23 cellular contexts compared by ENCODE assay signal in genomic region chr17:73497721-73498120, GRCh38.
DNase-seq lines count a peak whose midpoint lies in the region; FAIRE-seq and TF ChIP-seq lines count a peak whose summit lies in the region.
"Had no signal": no experiment of that assay in that cellular context is flagged by ENCODE, and none has a peak within 500 bp of the region (broad histone marks: within the 10 kb centered on the region; RNA-seq: fewer than 3 reads in every experiment).

No MANE protein-coding gene starts in this region.

- peaks cover 37% of the 10 kb centered on the region for H3K4me1 Mint-ChIP-seq in neural progenitor cell
- H3K4me1 Mint-ChIP-seq: CD14-positive monocyte; CD8-positive, alpha-beta memory T cell had no signal

- H3K27me3 Mint-ChIP-seq in neural progenitor cell (ENCODE audit: insufficient read depth, low read depth): peaks cover 5% of the 10 kb centered on the region
- H3K27me3 Mint-ChIP-seq: CD4-positive, alpha-beta T cell had no signal

- H3K79me2 ChIP-seq in neural progenitor cell (ENCODE audit: low read depth): no peaks in the 10 kb centered on the region

- peak overlapping the region; percentile 73 for H3K27ac Mint-ChIP-seq in neural progenitor cell
- H3K27ac Mint-ChIP-seq: CD4-positive, alpha-beta T cell; CD8-positive, alpha-beta memory T cell; GM23338; H9 had no signal

- TF ChIP-seq CTCF in kidney (IDR thresholded peaks at IDR 0.05; ENCODE audit: borderline replicate concordance, extremely low read depth, insufficient read depth) (no peak), neural progenitor cell (IDR thresholded peaks at IDR 0.05) (no peak), spleen (IDR thresholded peaks at IDR 0.05 in 8 of 11, conservative IDR thresholded peaks at IDR 0.05 in 3 of 11) (no peak)

- no peak overlapping the region for H3K4me3 Mint-ChIP-seq in neural progenitor cell
- H3K4me3 Mint-ChIP-seq: CD14-positive monocyte; CD4-positive, alpha-beta T cell; CD8-positive, alpha-beta memory T cell; GM23338; H9 had no signal

- H3K36me3 Mint-ChIP-seq in neural progenitor cell: peaks cover 6% of the 10 kb centered on the region
- H3K36me3 Mint-ChIP-seq: CD14-positive monocyte had no signal

- no peaks in the 10 kb centered on the region for H3K9me3 Mint-ChIP-seq in neural progenitor cell
- H3K9me3 Mint-ChIP-seq: CD4-positive, alpha-beta T cell; CD8-positive, alpha-beta memory T cell; GM23338; H9 had no signal

- no peak overlapping the region for H3K27ac ChIP-seq in kidney (ENCODE audit: low read depth in 2 of 2, low read length in 2 of 2)
- H3K27ac ChIP-seq in neural progenitor cell: no peak overlapping the region
- H3K27ac ChIP-seq in spleen: no peak overlapping the region
- H3K27ac ChIP-seq: A549; BLaER1 treated with 17β-estradiol and CSF1 and Interleukin-3, amounts not matched to agents 10 nM and 100 nM had no signal

- H3K9ac ChIP-seq in kidney (ENCODE audit: low read length in 2 of 2): no peak overlapping the region
- no peak overlapping the region for H3K9ac ChIP-seq in neural progenitor cell
- H3K9ac ChIP-seq: BLaER1 treated with 17β-estradiol and CSF1 and Interleukin-3, amounts not matched to agents 10 nM and 100 nM had no signal

- DNase-seq in kidney (peak; percentile 15), neural progenitor cell (ENCODE audit: low spot score) (no peak), spleen (peak; percentile 53), COR-L47 (lab: John Stamatoyannopoulos, UW) (no peak), NCI-H187 (lab: John Stamatoyannopoulos, UW) (no peak)
- no peak for DNase-seq in effector CD8-positive, alpha-beta T cell (lab: John Stamatoyannopoulos, UW)
- DNase-seq: 8988T; ACHN; AML-193; BE2C; Calu3; CD4-positive, alpha-beta T cell; CD8-positive, alpha-beta memory T cell; DMS53; DMS79 treated with DMSO at 0.1 percent for 48 hours; GF-D8; H9 had no signal

- H3K4me2 ChIP-seq in neural progenitor cell: no peak overlapping the region
- H3K4me2 ChIP-seq: A549; BLaER1 treated with 17β-estradiol and CSF1 and Interleukin-3, amounts not matched to agents 10 nM and 100 nM; GM23338 had no signal

- H3K27me3 ChIP-seq in neural progenitor cell (no peaks in the 10 kb centered on the region), spleen (replicated peaks in 1 of 7) (no peaks in the 10 kb centered on the region)
- H3K27me3 ChIP-seq: BE2C; BLaER1 treated with 17β-estradiol and CSF1 and Interleukin-3, amounts not matched to agents 10 nM and 100 nM had no signal

- peaks cover 84% of the 10 kb centered on the region for H4K20me1 ChIP-seq in neural progenitor cell (ENCODE audit: low read depth)

- intact Hi-C loops in kidney (cut with DNase I): no loop called here
- intact Hi-C loops in spleen (cut with DNase I; ENCODE audit: low total_unique reads): no loop called here

- no peak overlapping the region for H2AFZ ChIP-seq in neural progenitor cell (replicated peaks)
- H2AFZ ChIP-seq: GM23338 had no signal

- no peaks in the 10 kb centered on the region for H3K4me1 ChIP-seq in kidney (ENCODE audit: control insufficient read depth in 1 of 2, insufficient read depth in 1 of 2, low read depth in 1 of 2, low read length in 2 of 2)
- H3K4me1 ChIP-seq in neural progenitor cell: no peaks in the 10 kb centered on the region
- peaks cover 0 to 8% (median 0%) of the 10 kb centered on the region in 6 donors for H3K4me1 ChIP-seq in spleen
- H3K4me1 ChIP-seq: A549 had no signal

- H3K9me3 ChIP-seq in kidney (ENCODE audit: control insufficient read depth in 1 of 2, low read length in 2 of 2): no peaks in the 10 kb centered on the region
- no peaks in the 10 kb centered on the region for H3K9me3 ChIP-seq in neural progenitor cell (ENCODE audit: low read depth)
- H3K9me3 ChIP-seq in spleen: no peaks in the 10 kb centered on the region
- H3K9me3 ChIP-seq: A549; BE2C; BLaER1 treated with 17β-estradiol and CSF1 and Interleukin-3, amounts not matched to agents 10 nM and 100 nM had no signal

- TF ChIP-seq POLR2A in spleen (IDR thresholded peaks at IDR 0.05): no peak

- H3K36me3 ChIP-seq in kidney (ENCODE audit: control insufficient read depth in 1 of 2, insufficient read depth in 2 of 2, low read length in 2 of 2) (no peaks in the 10 kb centered on the region), neural progenitor cell (no peaks in the 10 kb centered on the region), spleen (peaks cover 0 to 3% (median 0%) of the 10 kb centered on the region in 6 donors)
- H3K36me3 ChIP-seq: BE2C; BLaER1 treated with 17β-estradiol and CSF1 and Interleukin-3, amounts not matched to agents 10 nM and 100 nM had no signal

- no peaks in the 10 kb centered on the region for H3F3A ChIP-seq in neural progenitor cell (ENCODE audit: low read depth)

- 62 to 87% (median 83%) methylated on average over 7 of the region's 7 CpGs for WGBS in spleen, 5 donors

- H3K4me3 ChIP-seq in kidney (ENCODE audit: low read length in 2 of 2): no peak overlapping the region
- H3K4me3 ChIP-seq in neural progenitor cell: no peak overlapping the region
- H3K4me3 ChIP-seq in spleen: no peak overlapping the region
- H3K4me3 ChIP-seq: A549; BLaER1 treated with 17β-estradiol and CSF1 and Interleukin-3, amounts not matched to agents 10 nM and 100 nM; GM23338 had no signal

- no peak for FAIRE-seq in kidney (lab: Jason Lieb, UNC)
- FAIRE-seq: A549, GM12891, GM18507 had no signal

Comparison
In these comparisons a context has a peak if more than half of its experiments do, and no peak if none do; other contexts are left out.
1. DNase-seq: peak in kidney (single experiment) and spleen (single experiment); none in neural progenitor cell (single experiment), COR-L47 (single experiment), NCI-H187 (0 of 2) and effector CD8-positive, alpha-beta T cell (single experiment).